ENCODE assay signal across 21 cellular contexts in the genomic region with DNA sequence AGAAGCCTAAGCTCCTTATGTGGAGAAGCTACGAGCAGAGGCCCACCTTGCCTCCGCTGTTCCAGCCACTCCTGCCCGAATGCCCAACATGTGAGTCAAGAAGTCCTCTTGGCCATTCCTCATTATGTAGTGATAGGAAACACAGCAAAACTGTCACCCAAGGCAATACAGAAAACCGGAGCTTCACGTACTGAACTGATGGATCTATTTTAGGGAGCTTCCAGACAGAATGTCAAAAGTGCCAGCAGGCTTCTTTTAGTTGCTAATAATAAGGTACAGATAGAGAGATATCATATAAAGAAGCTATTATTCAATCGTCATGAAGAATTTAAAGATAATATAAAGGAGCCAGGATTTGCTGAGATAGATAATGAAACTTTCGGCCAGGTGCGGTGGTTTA.
"Had no signal": no experiment of that assay in that cellular context is flagged by ENCODE, and none has a peak within 500 bp of the region (broad histone marks: within the 10 kb centered on the region; RNA-seq: fewer than 3 reads in every experiment).

No MANE protein-coding gene starts in this region.

- H3K4me1 ChIP-seq: pancreas, prostate gland, right lobe of liver, sigmoid colon, stomach, thyroid gland, tibial nerve, upper lobe of left lung, vagina had no signal

- H3K27ac ChIP-seq: neutrophil, pancreas, prostate gland, right lobe of liver, sigmoid colon, stomach, thoracic aorta, thyroid gland, tibial nerve, upper lobe of left lung, vagina had no signal

- H3K36me3 ChIP-seq: neutrophil, pancreas, prostate gland, right lobe of liver, sigmoid colon, stomach, thoracic aorta, thyroid gland, tibial nerve, upper lobe of left lung, vagina had no signal

- H3K27me3 ChIP-seq: neutrophil, pancreas, right lobe of liver, sigmoid colon, stomach, thyroid gland, tibial nerve, upper lobe of left lung, vagina had no signal

- H3K9me3 ChIP-seq: neutrophil, pancreas, prostate gland, right lobe of liver, sigmoid colon, stomach, thoracic aorta, thyroid gland, tibial nerve, upper lobe of left lung, vagina had no signal

- H3K4me3 ChIP-seq: pancreas, prostate gland, right lobe of liver, sigmoid colon, stomach, thoracic aorta, thyroid gland, tibial nerve, upper lobe of left lung, vagina had no signal

- DNase-seq: nephron progenitor cell; nucleus accumbens; pancreas; right cardiac atrium; right lobe of liver; sigmoid colon; small intestine; stimulated activated CD4-positive, alpha-beta T cell treated with anti-CD3 and anti-CD28 coated beads, Interleukin-15, amount 100 ng/mL, for 24 hours; stimulated activated CD4-positive, alpha-beta T cell treated with anti-CD3 and anti-CD28 coated beads, Interleukin-2, amount 100 ng/mL, for 24 hours; stimulated activated CD4-positive, alpha-beta T cell treated with anti-CD3 and anti-CD28 coated beads, Interleukin-2, amount 100 ng/mL, for 48 hours; stimulated activated CD4-positive, alpha-beta T cell treated with anti-CD3 and anti-CD28 coated beads, Interleukin-4, amount 100 ng/mL, for 24 hours; stimulated activated naive B cell treated with anti-CD40 and anti-IgM and Interleukin-4, amounts not matched to agents 10 μg/mL and 1 μg/mL and 100 μg/mL, for 72 hours; stimulated activated naive CD4-positive, alpha-beta T cell treated with Interleukin-2 at 50 U/mL for 16 hours; stomach; thyroid gland; upper lobe of left lung had no signal
